ENCODE assay signal across 2 cellular contexts in the genomic region with DNA sequence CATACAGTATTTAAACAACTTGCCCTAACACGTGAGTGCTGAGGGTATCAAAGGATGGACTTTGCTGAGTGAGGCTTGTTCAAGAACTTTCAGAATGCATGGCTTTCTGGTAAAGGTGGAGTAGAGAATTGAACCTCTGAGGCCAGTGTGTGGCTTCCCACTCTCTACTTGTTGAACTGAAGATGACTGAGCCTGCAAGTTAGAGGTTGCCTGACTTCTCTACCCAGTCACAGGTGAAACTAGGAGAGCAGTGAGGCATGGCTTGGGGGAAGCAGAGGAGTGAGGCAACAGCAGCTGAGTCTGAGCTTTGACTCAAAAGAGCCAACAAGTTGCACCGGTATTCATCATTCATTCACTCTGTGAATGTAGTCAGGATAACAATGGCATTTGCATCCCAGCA.
TF ChIP-seq lines count a peak whose summit lies in the region.

No MANE protein-coding gene starts in this region.

TF ChIP-seq in GM23338, 12 proteins besides CTCF, POLR2A, EP300 and RAD21 (continued from another document):
- TF ChIP-seq, protein P1, sequence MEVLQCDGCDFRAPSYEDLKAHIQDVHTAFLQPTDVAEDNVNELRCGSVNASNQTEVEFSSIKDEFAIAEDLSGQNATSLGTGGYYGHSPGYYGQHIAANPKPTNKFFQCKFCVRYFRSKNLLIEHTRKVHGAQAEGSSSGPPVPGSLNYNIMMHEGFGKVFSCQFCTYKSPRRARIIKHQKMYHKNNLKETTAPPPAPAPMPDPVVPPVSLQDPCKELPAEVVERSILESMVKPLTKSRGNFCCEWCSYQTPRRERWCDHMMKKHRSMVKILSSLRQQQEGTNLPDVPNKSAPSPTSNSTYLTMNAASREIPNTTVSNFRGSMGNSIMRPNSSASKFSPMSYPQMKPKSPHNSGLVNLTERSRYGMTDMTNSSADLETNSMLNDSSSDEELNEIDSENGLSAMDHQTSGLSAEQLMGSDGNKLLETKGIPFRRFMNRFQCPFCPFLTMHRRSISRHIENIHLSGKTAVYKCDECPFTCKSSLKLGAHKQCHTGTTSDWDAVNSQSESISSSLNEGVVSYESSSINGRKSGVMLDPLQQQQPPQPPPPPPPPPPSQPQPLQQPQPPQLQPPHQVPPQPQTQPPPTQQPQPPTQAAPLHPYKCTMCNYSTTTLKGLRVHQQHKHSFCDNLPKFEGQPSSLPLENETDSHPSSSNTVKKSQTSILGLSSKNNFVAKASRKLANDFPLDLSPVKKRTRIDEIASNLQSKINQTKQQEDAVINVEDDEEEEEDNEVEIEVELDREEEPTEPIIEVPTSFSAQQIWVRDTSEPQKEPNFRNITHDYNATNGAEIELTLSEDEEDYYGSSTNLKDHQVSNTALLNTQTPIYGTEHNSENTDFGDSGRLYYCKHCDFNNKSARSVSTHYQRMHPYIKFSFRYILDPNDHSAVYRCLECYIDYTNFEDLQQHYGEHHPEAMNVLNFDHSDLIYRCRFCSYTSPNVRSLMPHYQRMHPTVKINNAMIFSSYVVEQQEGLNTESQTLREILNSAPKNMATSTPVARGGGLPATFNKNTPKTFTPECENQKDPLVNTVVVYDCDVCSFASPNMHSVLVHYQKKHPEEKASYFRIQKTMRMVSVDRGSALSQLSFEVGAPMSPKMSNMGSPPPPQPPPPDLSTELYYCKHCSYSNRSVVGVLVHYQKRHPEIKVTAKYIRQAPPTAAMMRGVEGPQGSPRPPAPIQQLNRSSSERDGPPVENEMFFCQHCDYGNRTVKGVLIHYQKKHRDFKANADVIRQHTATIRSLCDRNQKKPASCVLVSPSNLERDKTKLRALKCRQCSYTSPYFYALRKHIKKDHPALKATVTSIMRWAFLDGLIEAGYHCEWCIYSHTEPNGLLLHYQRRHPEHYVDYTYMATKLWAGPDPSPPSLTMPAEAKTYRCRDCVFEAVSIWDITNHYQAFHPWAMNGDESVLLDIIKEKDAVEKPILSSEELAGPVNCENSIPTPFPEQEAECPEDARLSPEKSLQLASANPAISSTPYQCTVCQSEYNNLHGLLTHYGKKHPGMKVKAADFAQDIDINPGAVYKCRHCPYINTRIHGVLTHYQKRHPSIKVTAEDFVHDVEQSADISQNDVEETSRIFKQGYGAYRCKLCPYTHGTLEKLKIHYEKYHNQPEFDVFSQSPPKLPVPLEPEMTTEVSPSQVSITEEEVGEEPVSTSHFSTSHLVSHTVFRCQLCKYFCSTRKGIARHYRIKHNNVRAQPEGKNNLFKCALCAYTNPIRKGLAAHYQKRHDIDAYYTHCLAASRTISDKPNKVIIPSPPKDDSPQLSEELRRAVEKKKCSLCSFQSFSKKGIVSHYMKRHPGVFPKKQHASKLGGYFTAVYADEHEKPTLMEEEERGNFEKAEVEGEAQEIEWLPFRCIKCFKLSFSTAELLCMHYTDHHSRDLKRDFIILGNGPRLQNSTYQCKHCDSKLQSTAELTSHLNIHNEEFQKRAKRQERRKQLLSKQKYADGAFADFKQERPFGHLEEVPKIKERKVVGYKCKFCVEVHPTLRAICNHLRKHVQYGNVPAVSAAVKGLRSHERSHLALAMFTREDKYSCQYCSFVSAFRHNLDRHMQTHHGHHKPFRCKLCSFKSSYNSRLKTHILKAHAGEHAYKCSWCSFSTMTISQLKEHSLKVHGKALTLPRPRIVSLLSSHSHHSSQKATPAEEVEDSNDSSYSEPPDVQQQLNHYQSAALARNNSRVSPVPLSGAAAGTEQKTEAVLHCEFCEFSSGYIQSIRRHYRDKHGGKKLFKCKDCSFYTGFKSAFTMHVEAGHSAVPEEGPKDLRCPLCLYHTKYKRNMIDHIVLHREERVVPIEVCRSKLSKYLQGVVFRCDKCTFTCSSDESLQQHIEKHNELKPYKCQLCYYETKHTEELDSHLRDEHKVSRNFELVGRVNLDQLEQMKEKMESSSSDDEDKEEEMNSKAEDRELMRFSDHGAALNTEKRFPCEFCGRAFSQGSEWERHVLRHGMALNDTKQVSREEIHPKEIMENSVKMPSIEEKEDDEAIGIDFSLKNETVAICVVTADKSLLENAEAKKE (CRISPR knock-in tag; IDR thresholded peaks at IDR 0.05), result no peak
- TF ChIP-seq EZH2 (IDR thresholded peaks at IDR 0.05; ENCODE audit: low read depth, unreplicated experiment) (no peak), NANOG (IDR thresholded peaks at IDR 0.05; ENCODE audit: borderline replicate concordance) (no peak), ZNF331 (CRISPR knock-in tag; IDR thresholded peaks at IDR 0.05; ENCODE audit: low read depth) (no peak), STAT1 (IDR thresholded peaks at IDR 0.05; ENCODE audit: unreplicated experiment) (no peak), JUNB (IDR thresholded peaks at IDR 0.05; ENCODE audit: unreplicated experiment) (no peak), POLR2AphosphoS5 (IDR thresholded peaks at IDR 0.05; ENCODE audit: low read depth) (no peak), EZH2phosphoT487 (IDR thresholded peaks at IDR 0.05; ENCODE audit: unreplicated experiment) (no peak), ZNF114 (CRISPR knock-in tag; IDR thresholded peaks at IDR 0.05) (no peak)
- TF ChIP-seq, protein P2, sequence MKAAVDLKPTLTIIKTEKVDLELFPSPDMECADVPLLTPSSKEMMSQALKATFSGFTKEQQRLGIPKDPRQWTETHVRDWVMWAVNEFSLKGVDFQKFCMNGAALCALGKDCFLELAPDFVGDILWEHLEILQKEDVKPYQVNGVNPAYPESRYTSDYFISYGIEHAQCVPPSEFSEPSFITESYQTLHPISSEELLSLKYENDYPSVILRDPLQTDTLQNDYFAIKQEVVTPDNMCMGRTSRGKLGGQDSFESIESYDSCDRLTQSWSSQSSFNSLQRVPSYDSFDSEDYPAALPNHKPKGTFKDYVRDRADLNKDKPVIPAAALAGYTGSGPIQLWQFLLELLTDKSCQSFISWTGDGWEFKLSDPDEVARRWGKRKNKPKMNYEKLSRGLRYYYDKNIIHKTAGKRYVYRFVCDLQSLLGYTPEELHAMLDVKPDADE (IDR thresholded peaks at IDR 0.05), result no peak

TF ChIP-seq in SK-N-SH treated with all-trans-retinoic acid at 6 μM for 48 hours, 23 proteins besides CTCF, POLR2A, EP300 and RAD21 (continued from another document):
- TF ChIP-seq, protein P3, sequence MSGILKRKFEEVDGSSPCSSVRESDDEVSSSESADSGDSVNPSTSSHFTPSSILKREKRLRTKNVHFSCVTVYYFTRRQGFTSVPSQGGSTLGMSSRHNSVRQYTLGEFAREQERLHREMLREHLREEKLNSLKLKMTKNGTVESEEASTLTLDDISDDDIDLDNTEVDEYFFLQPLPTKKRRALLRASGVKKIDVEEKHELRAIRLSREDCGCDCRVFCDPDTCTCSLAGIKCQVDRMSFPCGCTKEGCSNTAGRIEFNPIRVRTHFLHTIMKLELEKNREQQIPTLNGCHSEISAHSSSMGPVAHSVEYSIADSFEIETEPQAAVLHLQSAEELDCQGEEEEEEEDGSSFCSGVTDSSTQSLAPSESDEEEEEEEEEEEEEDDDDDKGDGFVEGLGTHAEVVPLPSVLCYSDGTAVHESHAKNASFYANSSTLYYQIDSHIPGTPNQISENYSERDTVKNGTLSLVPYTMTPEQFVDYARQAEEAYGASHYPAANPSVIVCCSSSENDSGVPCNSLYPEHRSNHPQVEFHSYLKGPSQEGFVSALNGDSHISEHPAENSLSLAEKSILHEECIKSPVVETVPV (CRISPR knock-in tag; IDR thresholded peaks at IDR 0.05), result no peak
- TF ChIP-seq ZFP3 (CRISPR knock-in tag; IDR thresholded peaks at IDR 0.05) (no peak), ESRRG (CRISPR knock-in tag; IDR thresholded peaks at IDR 0.05) (no peak), OSR1 (CRISPR knock-in tag; IDR thresholded peaks at IDR 0.05) (no peak), ZC3H10 (CRISPR knock-in tag; IDR thresholded peaks at IDR 0.05) (no peak), SNAI2 (CRISPR knock-in tag; IDR thresholded peaks at IDR 0.05) (no peak), TCF4 (CRISPR knock-in tag; IDR thresholded peaks at IDR 0.05; ENCODE audit: borderline replicate concordance) (no peak), ZFP30 (CRISPR knock-in tag; IDR thresholded peaks at IDR 0.05) (no peak), ZNF70 (CRISPR knock-in tag; IDR thresholded peaks at IDR 0.05) (no peak), BACH2 (CRISPR knock-in tag; IDR thresholded peaks at IDR 0.05; ENCODE audit: borderline replicate concordance) (no peak)
- TF ChIP-seq, protein P4, sequence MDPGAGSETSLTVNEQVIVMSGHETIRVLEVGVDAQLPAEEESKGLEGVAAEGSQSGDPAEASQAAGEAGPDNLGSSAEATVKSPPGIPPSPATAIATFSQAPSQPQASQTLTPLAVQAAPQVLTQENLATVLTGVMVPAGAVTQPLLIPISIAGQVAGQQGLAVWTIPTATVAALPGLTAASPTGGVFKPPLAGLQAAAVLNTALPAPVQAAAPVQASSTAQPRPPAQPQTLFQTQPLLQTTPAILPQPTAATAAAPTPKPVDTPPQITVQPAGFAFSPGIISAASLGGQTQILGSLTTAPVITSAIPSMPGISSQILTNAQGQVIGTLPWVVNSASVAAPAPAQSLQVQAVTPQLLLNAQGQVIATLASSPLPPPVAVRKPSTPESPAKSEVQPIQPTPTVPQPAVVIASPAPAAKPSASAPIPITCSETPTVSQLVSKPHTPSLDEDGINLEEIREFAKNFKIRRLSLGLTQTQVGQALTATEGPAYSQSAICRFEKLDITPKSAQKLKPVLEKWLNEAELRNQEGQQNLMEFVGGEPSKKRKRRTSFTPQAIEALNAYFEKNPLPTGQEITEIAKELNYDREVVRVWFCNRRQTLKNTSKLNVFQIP (CRISPR knock-in tag; IDR thresholded peaks at IDR 0.05; ENCODE audit: borderline replicate concordance, low read depth), result no peak
- TF ChIP-seq, protein P5, sequence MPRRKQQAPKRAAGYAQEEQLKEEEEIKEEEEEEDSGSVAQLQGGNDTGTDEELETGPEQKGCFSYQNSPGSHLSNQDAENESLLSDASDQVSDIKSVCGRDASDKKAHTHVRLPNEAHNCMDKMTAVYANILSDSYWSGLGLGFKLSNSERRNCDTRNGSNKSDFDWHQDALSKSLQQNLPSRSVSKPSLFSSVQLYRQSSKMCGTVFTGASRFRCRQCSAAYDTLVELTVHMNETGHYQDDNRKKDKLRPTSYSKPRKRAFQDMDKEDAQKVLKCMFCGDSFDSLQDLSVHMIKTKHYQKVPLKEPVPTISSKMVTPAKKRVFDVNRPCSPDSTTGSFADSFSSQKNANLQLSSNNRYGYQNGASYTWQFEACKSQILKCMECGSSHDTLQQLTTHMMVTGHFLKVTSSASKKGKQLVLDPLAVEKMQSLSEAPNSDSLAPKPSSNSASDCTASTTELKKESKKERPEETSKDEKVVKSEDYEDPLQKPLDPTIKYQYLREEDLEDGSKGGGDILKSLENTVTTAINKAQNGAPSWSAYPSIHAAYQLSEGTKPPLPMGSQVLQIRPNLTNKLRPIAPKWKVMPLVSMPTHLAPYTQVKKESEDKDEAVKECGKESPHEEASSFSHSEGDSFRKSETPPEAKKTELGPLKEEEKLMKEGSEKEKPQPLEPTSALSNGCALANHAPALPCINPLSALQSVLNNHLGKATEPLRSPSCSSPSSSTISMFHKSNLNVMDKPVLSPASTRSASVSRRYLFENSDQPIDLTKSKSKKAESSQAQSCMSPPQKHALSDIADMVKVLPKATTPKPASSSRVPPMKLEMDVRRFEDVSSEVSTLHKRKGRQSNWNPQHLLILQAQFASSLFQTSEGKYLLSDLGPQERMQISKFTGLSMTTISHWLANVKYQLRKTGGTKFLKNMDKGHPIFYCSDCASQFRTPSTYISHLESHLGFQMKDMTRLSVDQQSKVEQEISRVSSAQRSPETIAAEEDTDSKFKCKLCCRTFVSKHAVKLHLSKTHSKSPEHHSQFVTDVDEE (CRISPR knock-in tag; IDR thresholded peaks at IDR 0.05), result no peak
